Comparison of ENCODE assay signal across 18 cellular contexts in genomic region chr9:132645711-132646110, GRCh38. TPM values are rescaled to one million over a fixed set of nuclear protein-coding genes. Genes with fewer than 3 reads are reported as not detected.
DNase-seq lines count a peak whose midpoint lies in the region; ATAC-seq, FAIRE-seq and TF ChIP-seq lines count a peak whose summit lies in the region.
"Had no signal": no experiment of that assay in that cellular context is flagged by ENCODE, and none has a peak within 500 bp of the region (broad histone marks: within the 10 kb centered on the region; RNA-seq: fewer than 3 reads in every experiment).

No MANE protein-coding gene starts in this region.

- peak; percentile 37 for DNase-seq in D721Med (ENCODE audit: insufficient read length, low spot score)
- DNase-seq in NCI-H82 (lab: John Stamatoyannopoulos, UW), result peak; percentile 90
- peak; percentile 86 for DNase-seq in WERI-Rb-1
- no peak for DNase-seq in HAP-1 (ENCODE audit: low spot score in 2 of 2)
- DNase-seq in heart right ventricle, result no peak
- DNase-seq in dorsolateral prefrontal cortex, result no peak
- DNase-seq: ACHN; AML-193; Caco-2; CD4-positive, alpha-beta T cell; DMS79 treated with DMSO at 0.1 percent for 48 hours; GF-D8; GM23248; KBM-7 had no signal

- in situ Hi-C loops in HAP-1 (cut with MboI; ENCODE audit: low sequenced_read_pairs), result no loop called here

- H3K27me3 ChIP-seq in WERI-Rb-1 (ENCODE audit: insufficient read depth, low read depth, severe bottlenecking), result no peaks in the 10 kb centered on the region
- no peaks in the 10 kb centered on the region for H3K27me3 ChIP-seq in HAP-1 (ENCODE audit: low read depth)
- H3K27me3 ChIP-seq in heart right ventricle, result no peaks in the 10 kb centered on the region
- no peaks in the 10 kb centered on the region for H3K27me3 ChIP-seq in dorsolateral prefrontal cortex

- H3K27ac ChIP-seq in WERI-Rb-1 (peak overlapping the region; percentile 35), heart right ventricle (no peak overlapping the region), dorsolateral prefrontal cortex (no peak overlapping the region)
- H3K27ac ChIP-seq: C4-2B, GM23248 had no signal

- ATAC-seq in heart right ventricle (no peak), GM19452 (IDR thresholded peaks at IDR 0.05; ENCODE audit: unreplicated experiment) (no peak)
- ATAC-seq: HepG2 had no signal

- TF ChIP-seq CTCF in D721Med (IDR thresholded peaks at IDR 0.05; ENCODE audit: insufficient read depth, missing control alignments), result no peak
- TF ChIP-seq CTCF in WERI-Rb-1 (IDR thresholded peaks at IDR 0.05; ENCODE audit: low read depth, low read length), result peak; percentile 21; the same call in 1 of the 2 replicates
- TF ChIP-seq CTCF in heart right ventricle (IDR thresholded peaks at IDR 0.05), result no peak
- TF ChIP-seq CTCF in dorsolateral prefrontal cortex (IDR thresholded peaks at IDR 0.05 in 54 of 56, conservative IDR thresholded peaks at IDR 0.05 in 2 of 56; ENCODE audit: low read depth in 1 of 56, partially characterized antibody in 56 of 56), result no peak

- no peaks in the 10 kb centered on the region for H3K4me1 ChIP-seq in HAP-1
- no peaks in the 10 kb centered on the region for H3K4me1 ChIP-seq in heart right ventricle
- H3K4me1 ChIP-seq: Caco-2 had no signal

- H3K4me3 ChIP-seq in WERI-Rb-1 (ENCODE audit: low read depth, low read length), result no peak overlapping the region
- H3K4me3 ChIP-seq in HAP-1, result no peak overlapping the region
- no peak overlapping the region for H3K4me3 ChIP-seq in heart right ventricle
- no peak overlapping the region for H3K4me3 ChIP-seq in dorsolateral prefrontal cortex
- H3K4me3 ChIP-seq: GM23248 had no signal

- peaks cover 67% of the 10 kb centered on the region for H3K36me3 ChIP-seq in WERI-Rb-1
- peaks cover 88% of the 10 kb centered on the region for H3K36me3 ChIP-seq in HAP-1 (replicated peaks)
- H3K36me3 ChIP-seq in heart right ventricle, result peaks cover 0 to 100% (median 60%) of the 10 kb centered on the region in 9 donors

- intact Hi-C loops in heart right ventricle (cut with DNase I) (no loop called here), dorsolateral prefrontal cortex (cut with DNase I) (no loop called here)

- peak; percentile 35 for FAIRE-seq in D721Med (lab: Jason Lieb, UNC)
- FAIRE-seq: H54, HepG2 had no signal

- H3K9me3 ChIP-seq in WERI-Rb-1 (ENCODE audit: severe bottlenecking) (no peaks in the 10 kb centered on the region), HAP-1 (no peaks in the 10 kb centered on the region), heart right ventricle (no peaks in the 10 kb centered on the region)
- H3K9me3 ChIP-seq: Caco-2 had no signal

- 96 to 97% methylated on average over 15 of the region's 15 CpGs for WGBS in heart right ventricle, 2 donors

RNA-seq across cellular contexts. Expression of gene DDX31, which starts 24.1 kb away (rescaled TPM):
- total RNA-seq in heart right ventricle, result 1 to 10 TPM; 4.2 to 6.4 (median 5.1) TPM
- polyA plus RNA-seq in heart right ventricle, result 1 to 10 TPM; 4.0 to 5.3 TPM
- total RNA-seq in dorsolateral prefrontal cortex, result 10 to 100 TPM in 48 of 120 experiments, 1 to 10 TPM in 72; 4.9 to 25.4 (median 9.5) TPM

RNA-seq across cellular contexts. Expression of gene GTF3C4, which starts 24.6 kb away (rescaled TPM):
- total RNA-seq in heart right ventricle (10 to 100 TPM in 6 of 10 donors, 1 to 10 TPM in 4; 7.7 to 12.0 (median 10.7) TPM), dorsolateral prefrontal cortex (10 to 100 TPM; 10.0 to 21.3 (median 16.2) TPM)
- polyA plus RNA-seq in heart right ventricle, result 1 to 10 TPM; 1.2 to 2.7 TPM

Comparison
In these comparisons a context has a peak if more than half of its experiments do, and no peak if none do; other contexts are left out.
1. DNase-seq: peak in D721Med (single experiment), NCI-H82 (single experiment) and WERI-Rb-1 (single experiment); none in HAP-1 (0 of 2), heart right ventricle (0 of 2) and dorsolateral prefrontal cortex (0 of 10).